In genomic region chr16:71878911-71879310, GRCh38 we compare ENCODE assay signal across 1 cellular context.
TF ChIP-seq lines count a peak whose summit lies in the region.

No MANE protein-coding gene starts in this region.

TF ChIP-seq in liver, 16 proteins besides CTCF, POLR2A, EP300 and RAD21:
- no peak for TF ChIP-seq EGR1 (IDR thresholded peaks at IDR 0.05; ENCODE audit: low read depth in 2 of 2)
- TF ChIP-seq RXRA (IDR thresholded peaks at IDR 0.05), result peak in 1 of 2 donors; percentile 45
- no peak for TF ChIP-seq HNF4G (IDR thresholded peaks at IDR 0.05)
- no peak for TF ChIP-seq GABPA (IDR thresholded peaks at IDR 0.05 in 1 of 2, conservative IDR thresholded peaks at IDR 0.05 in 1 of 2)
- peak; percentile 59 for TF ChIP-seq HNF4A (conservative IDR thresholded peaks at IDR 0.05)
- no peak for TF ChIP-seq TAF1 (conservative IDR thresholded peaks at IDR 0.05)
- TF ChIP-seq FOXA1 (IDR thresholded peaks at IDR 0.05), result no peak
- TF ChIP-seq REST (IDR thresholded peaks at IDR 0.05), result no peak
